14 cellular contexts compared by ENCODE assay signal in genomic region chr5:122874179-122874875, GRCh38.
"Had no signal": no experiment of that assay in that cellular context is flagged by ENCODE, and none has a peak within 500 bp of the region (broad histone marks: within the 10 kb centered on the region; RNA-seq: fewer than 3 reads in every experiment).

No MANE protein-coding gene starts in this region.

- H3K27me3 ChIP-seq: brain microvascular endothelial cell, tibial artery had no signal

- H3K9me3 ChIP-seq: tibial artery had no signal

- H3K36me3 ChIP-seq: brain microvascular endothelial cell, tibial artery had no signal

- ATAC-seq: activated CD4-positive, CD25-positive, alpha-beta regulatory T cell treated with anti-CD3 and anti-CD28 coated beads, Interleukin-2, amount 50 U/mL, for 24 hours; activated naive CD4-positive, alpha-beta T cell treated with anti-CD3 and anti-CD28 coated beads, Interleukin-2, amount 50 U/mL, for 72 hours; left colon had no signal

- H3K4me3 ChIP-seq: skin epidermis, tibial artery had no signal

- H3K27ac ChIP-seq: brain microvascular endothelial cell, skin epidermis, tibial artery had no signal

- DNase-seq: activated CD4-positive, alpha-beta T cell treated with anti-CD3 and anti-CD28 coated beads, Interleukin-2, amount 50 U/mL, for 4 hours; activated effector memory CD4-positive, alpha-beta T cell treated with anti-CD3 and anti-CD28 coated beads, Interleukin-2, amount 50 U/mL, for 16 hours; activated T-cell treated with anti-CD3 and anti-CD28 coated beads, Interleukin-2, amount 50 U/mL, for 1 hour; brain microvascular endothelial cell; glutamatergic neuron; immature natural killer cell; left colon; naive B cell; retina; SW 1271; tibial artery had no signal
